Comparison of ENCODE assay signal across 1 cellular context in the genomic region with DNA sequence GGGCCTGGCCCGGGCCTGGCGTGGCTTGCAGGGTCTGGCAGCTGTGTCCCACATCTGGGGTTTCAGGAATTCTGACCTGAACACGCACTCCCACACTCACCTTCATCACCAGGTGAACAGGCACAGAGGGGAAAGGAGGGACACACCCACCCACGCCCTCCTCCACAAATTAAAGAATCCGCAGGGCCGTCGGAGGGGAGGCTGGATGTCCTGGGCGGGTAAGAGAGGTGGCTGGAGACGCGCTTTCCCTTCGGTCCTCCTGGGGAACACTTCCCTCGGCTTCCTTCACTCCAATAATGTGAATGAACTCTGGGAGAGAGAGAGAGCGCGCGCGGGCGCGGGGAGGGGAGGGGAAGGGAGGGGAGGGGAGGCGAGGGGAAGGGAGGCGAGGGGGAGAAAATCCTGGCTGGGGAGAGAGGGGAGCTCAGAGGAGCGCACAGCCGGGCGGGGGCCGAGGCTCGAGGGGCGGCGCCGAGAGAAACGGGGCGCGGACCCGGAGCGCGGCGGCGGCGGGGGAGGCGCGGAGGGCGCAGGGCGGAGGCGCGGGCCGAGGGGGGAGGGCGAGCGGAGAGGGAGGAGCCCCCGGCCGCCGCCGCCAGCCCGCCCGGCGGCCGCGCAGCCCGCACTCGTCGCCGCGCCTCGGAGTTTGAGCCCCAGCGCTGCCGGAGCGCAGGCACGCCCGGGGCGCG.
TF ChIP-seq lines count a peak whose summit lies in the region.

TSS of gene CACNG4 (plus strand) at position 625 of the 689 bp plus-strand sequence. CDS start 205 bp downstream, outside the sequence.

TF ChIP-seq in GM23338, 12 proteins besides CTCF, POLR2A, EP300 and RAD21 (continued from another document):
- TF ChIP-seq ZNF462 (CRISPR knock-in tag; IDR thresholded peaks at IDR 0.05) (no peak), ZNF114 (CRISPR knock-in tag; IDR thresholded peaks at IDR 0.05) (no peak), EZH2 (IDR thresholded peaks at IDR 0.05; ENCODE audit: low read depth, unreplicated experiment) (no peak), ETS1 (IDR thresholded peaks at IDR 0.05) (no peak)
- TF ChIP-seq, protein P1, sequence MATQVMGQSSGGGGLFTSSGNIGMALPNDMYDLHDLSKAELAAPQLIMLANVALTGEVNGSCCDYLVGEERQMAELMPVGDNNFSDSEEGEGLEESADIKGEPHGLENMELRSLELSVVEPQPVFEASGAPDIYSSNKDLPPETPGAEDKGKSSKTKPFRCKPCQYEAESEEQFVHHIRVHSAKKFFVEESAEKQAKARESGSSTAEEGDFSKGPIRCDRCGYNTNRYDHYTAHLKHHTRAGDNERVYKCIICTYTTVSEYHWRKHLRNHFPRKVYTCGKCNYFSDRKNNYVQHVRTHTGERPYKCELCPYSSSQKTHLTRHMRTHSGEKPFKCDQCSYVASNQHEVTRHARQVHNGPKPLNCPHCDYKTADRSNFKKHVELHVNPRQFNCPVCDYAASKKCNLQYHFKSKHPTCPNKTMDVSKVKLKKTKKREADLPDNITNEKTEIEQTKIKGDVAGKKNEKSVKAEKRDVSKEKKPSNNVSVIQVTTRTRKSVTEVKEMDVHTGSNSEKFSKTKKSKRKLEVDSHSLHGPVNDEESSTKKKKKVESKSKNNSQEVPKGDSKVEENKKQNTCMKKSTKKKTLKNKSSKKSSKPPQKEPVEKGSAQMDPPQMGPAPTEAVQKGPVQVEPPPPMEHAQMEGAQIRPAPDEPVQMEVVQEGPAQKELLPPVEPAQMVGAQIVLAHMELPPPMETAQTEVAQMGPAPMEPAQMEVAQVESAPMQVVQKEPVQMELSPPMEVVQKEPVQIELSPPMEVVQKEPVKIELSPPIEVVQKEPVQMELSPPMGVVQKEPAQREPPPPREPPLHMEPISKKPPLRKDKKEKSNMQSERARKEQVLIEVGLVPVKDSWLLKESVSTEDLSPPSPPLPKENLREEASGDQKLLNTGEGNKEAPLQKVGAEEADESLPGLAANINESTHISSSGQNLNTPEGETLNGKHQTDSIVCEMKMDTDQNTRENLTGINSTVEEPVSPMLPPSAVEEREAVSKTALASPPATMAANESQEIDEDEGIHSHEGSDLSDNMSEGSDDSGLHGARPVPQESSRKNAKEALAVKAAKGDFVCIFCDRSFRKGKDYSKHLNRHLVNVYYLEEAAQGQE (IDR thresholded peaks at IDR 0.05; ENCODE audit: unreplicated experiment): no peak
